Comparison of ENCODE assay signal across 26 cellular contexts in genomic region chr16:4948903-4949766, GRCh38. TPM values are rescaled to one million over a fixed set of nuclear protein-coding genes. Genes with fewer than 3 reads are reported as not detected.
"Had no signal": no experiment of that assay in that cellular context is flagged by ENCODE, and none has a peak within 500 bp of the region (broad histone marks: within the 10 kb centered on the region; RNA-seq: fewer than 3 reads in every experiment).

No MANE protein-coding gene starts in this region.

- H3K4me3 ChIP-seq: esophagus squamous epithelium, hepatocyte, left ventricle myocardium inferior, lung, mucosa of descending colon, pancreas, right atrium auricular region, suprapubic skin, tibial artery had no signal

- H3K27me3 ChIP-seq: esophagus squamous epithelium, hepatocyte, pancreas, right atrium auricular region, suprapubic skin had no signal

- H3K27ac ChIP-seq: epithelial cell of prostate, left ventricle myocardium inferior, pancreas, right atrium auricular region, suprapubic skin, tibial artery had no signal

- H3K9me3 ChIP-seq: esophagus squamous epithelium, left ventricle myocardium inferior, mucosa of descending colon, pancreas, right atrium auricular region, suprapubic skin, tibial artery had no signal

- H3K36me3 Mint-ChIP-seq: activated naive CD8-positive, alpha-beta T cell; natural killer cell treated with Interleukin-12 subunit alpha and Interleukin-12 subunit beta and Interleukin-15 and Interleukin-18, amount 100 ng/mL, for 72 hours had no signal

- H3K79me2 ChIP-seq: hepatocyte had no signal

- H3K4me1 Mint-ChIP-seq: central memory CD8-positive, alpha-beta T cell had no signal

- H3K36me3 ChIP-seq: esophagus squamous epithelium, left ventricle myocardium inferior, pancreas, right atrium auricular region, suprapubic skin, tibial artery had no signal

- H3K4me3 Mint-ChIP-seq: activated naive CD8-positive, alpha-beta T cell; central memory CD8-positive, alpha-beta T cell; natural killer cell treated with Interleukin-12 subunit alpha and Interleukin-12 subunit beta and Interleukin-15 and Interleukin-18, amount 100 ng/mL, for 72 hours had no signal

- H3K9me3 Mint-ChIP-seq: central memory CD8-positive, alpha-beta T cell; natural killer cell treated with Interleukin-12 subunit alpha and Interleukin-12 subunit beta and Interleukin-15 and Interleukin-18, amount 100 ng/mL, for 72 hours had no signal

- DNase-seq: activated CD4-positive, alpha-beta T cell treated with anti-CD3 and anti-CD28 coated beads for 4 hours; activated CD4-positive, alpha-beta T cell treated with anti-CD3 and anti-CD28 coated beads, Interleukin-2, amount 50 U/mL, for 4 hours; activated effector memory CD4-positive, alpha-beta T cell treated with Interleukin-2 at 50 U/mL for 16 hours; activated naive CD4-positive, alpha-beta T cell treated with Interleukin-2 at 50 U/mL for 16 hours; anterior cingulate cortex; dermis blood vessel endothelial cell; effector CD4-positive, alpha-beta T cell; esophagus squamous epithelium; foreskin melanocyte; glutamatergic neuron; islet precursor cell; left ventricle myocardium inferior; mucosa of descending colon; stimulated activated naive CD4-positive, alpha-beta T cell; tibial artery had no signal

- H3K27ac Mint-ChIP-seq: activated naive CD8-positive, alpha-beta T cell; natural killer cell treated with Interleukin-12 subunit alpha and Interleukin-12 subunit beta and Interleukin-15 and Interleukin-18, amount 100 ng/mL, for 72 hours had no signal

RNA-seq across cellular contexts. Expression of gene SEC14L5, which starts 9.0 kb away (rescaled TPM):
- total RNA-seq: dermis blood vessel endothelial cell; natural killer cell treated with Interleukin-12 subunit alpha and Interleukin-12 subunit beta and Interleukin-15 and Interleukin-18, amount 100 ng/mL, for 72 hours; pulmonary artery endothelial cell; ureter had no signal

RNA-seq across cellular contexts. Expression of gene PPL, which starts 12.2 kb away (rescaled TPM):
- total RNA-seq: natural killer cell treated with Interleukin-12 subunit alpha and Interleukin-12 subunit beta and Interleukin-15 and Interleukin-18, amount 100 ng/mL, for 72 hours had no signal
